Comparison of ENCODE assay signal across 15 cellular contexts in the genomic region with DNA sequence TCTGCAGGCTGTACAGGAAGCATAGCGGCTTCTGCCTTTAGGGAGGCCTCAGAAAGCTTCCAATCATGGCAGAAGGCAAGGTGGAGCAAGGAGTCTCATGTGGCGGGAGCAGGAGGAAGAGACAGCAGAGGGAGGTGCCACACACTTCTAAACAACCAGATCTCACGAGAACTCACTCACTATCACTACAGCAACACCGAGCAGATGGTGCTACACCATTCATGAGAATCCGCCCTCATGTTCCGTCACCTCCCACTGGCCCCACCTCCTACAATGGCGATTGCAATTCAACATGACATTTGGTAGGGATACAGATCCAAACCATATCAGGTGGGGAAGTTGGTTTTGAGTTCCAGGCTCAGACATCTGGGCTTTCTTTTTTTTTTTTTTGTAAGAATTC. TPM values are rescaled to one million over a fixed set of nuclear protein-coding genes. Genes with fewer than 3 reads are reported as not detected.
DNase-seq lines count a peak whose midpoint lies in the region; ATAC-seq and TF ChIP-seq lines count a peak whose summit lies in the region.
"Had no signal": no experiment of that assay in that cellular context is flagged by ENCODE, and none has a peak within 500 bp of the region (broad histone marks: within the 10 kb centered on the region; RNA-seq: fewer than 3 reads in every experiment).

No MANE protein-coding gene starts in this region.

- H3K27ac ChIP-seq in Karpas-422 (ENCODE audit: low read length), result peak overlapping the region; percentile 98
- no peak overlapping the region for H3K27ac ChIP-seq in dorsolateral prefrontal cortex
- H3K27ac ChIP-seq in testis, result no peak overlapping the region
- H3K27ac ChIP-seq in smooth muscle cell (ENCODE audit: low read depth), result no peak overlapping the region
- H3K27ac ChIP-seq: 22Rv1; BLaER1 treated with 17β-estradiol and CSF1 and Interleukin-3, amounts not matched to agents 10 nM and 100 nM; GM23248 had no signal

- peak overlapping the region; percentile 81 for H2AFZ ChIP-seq in Karpas-422 (ENCODE audit: low read length)
- no peak overlapping the region for H2AFZ ChIP-seq in smooth muscle cell (ENCODE audit: low read depth)
- H2AFZ ChIP-seq: GM23248 had no signal

- no peaks in the 10 kb centered on the region for H4K20me1 ChIP-seq in Karpas-422 (ENCODE audit: insufficient read depth, low read depth, low read length)
- H4K20me1 ChIP-seq in smooth muscle cell (ENCODE audit: low read depth), result no peaks in the 10 kb centered on the region
- H4K20me1 ChIP-seq: BLaER1 treated with 17β-estradiol and CSF1 and Interleukin-3, amounts not matched to agents 10 nM and 100 nM had no signal

- no peaks in the 10 kb centered on the region for H3K4me1 Mint-ChIP-seq in stimulated activated effector memory CD8-positive, alpha-beta T cell treated with anti-CD3 and anti-CD28 coated beads, Interleukin-12 subunit alpha, Interleukin-12 subunit beta, amount 100 ng/mL, for 72 hours
- H3K4me1 Mint-ChIP-seq: CD4-positive, CD25-positive, alpha-beta regulatory T cell had no signal

- peaks cover 66% of the 10 kb centered on the region for H3K4me1 ChIP-seq in Karpas-422 (ENCODE audit: low read length)
- H3K4me1 ChIP-seq in testis, result no peaks in the 10 kb centered on the region
- H3K4me1 ChIP-seq in smooth muscle cell (ENCODE audit: low read depth), result no peaks in the 10 kb centered on the region

- no peaks in the 10 kb centered on the region for H3K9me3 ChIP-seq in Karpas-422 (ENCODE audit: low read length)
- H3K9me3 ChIP-seq in testis, result no peaks in the 10 kb centered on the region
- no peaks in the 10 kb centered on the region for H3K9me3 ChIP-seq in smooth muscle cell (replicated peaks; ENCODE audit: low read depth)
- H3K9me3 ChIP-seq: BLaER1 treated with 17β-estradiol and CSF1 and Interleukin-3, amounts not matched to agents 10 nM and 100 nM had no signal

- intact Hi-C loops in dorsolateral prefrontal cortex (cut with DNase I) (no loop called here), testis (cut with DNase I; ENCODE audit: low total_unique reads) (no loop called here)

- H3K9ac ChIP-seq in Karpas-422 (ENCODE audit: low read length), result peak overlapping the region; percentile 73
- no peak overlapping the region for H3K9ac ChIP-seq in smooth muscle cell (ENCODE audit: low read depth)
- H3K9ac ChIP-seq: BLaER1 treated with 17β-estradiol and CSF1 and Interleukin-3, amounts not matched to agents 10 nM and 100 nM; GM23248 had no signal

- H3K79me2 ChIP-seq in Karpas-422 (ENCODE audit: low read length) (no peaks in the 10 kb centered on the region), smooth muscle cell (ENCODE audit: low read depth) (no peaks in the 10 kb centered on the region)

- no peaks in the 10 kb centered on the region for H3F3A ChIP-seq in smooth muscle cell (ENCODE audit: low read depth)

- H3K36me3 ChIP-seq in Karpas-422 (ENCODE audit: insufficient read depth, low read length) (no peaks in the 10 kb centered on the region), testis (ENCODE audit: low read depth, missing control alignments) (no peaks in the 10 kb centered on the region), smooth muscle cell (ENCODE audit: low read depth) (no peaks in the 10 kb centered on the region)
- H3K36me3 ChIP-seq: BLaER1 treated with 17β-estradiol and CSF1 and Interleukin-3, amounts not matched to agents 10 nM and 100 nM had no signal

- H3K4me3 ChIP-seq in Karpas-422 (ENCODE audit: low read length) (peak overlapping the region; percentile 63), dorsolateral prefrontal cortex (no peak overlapping the region), testis (no peak overlapping the region), smooth muscle cell (no peak overlapping the region)
- H3K4me3 ChIP-seq: BLaER1 treated with 17β-estradiol and CSF1 and Interleukin-3, amounts not matched to agents 10 nM and 100 nM; GM12878; GM23248 had no signal

- H3K4me3 Mint-ChIP-seq in stimulated activated effector memory CD8-positive, alpha-beta T cell treated with anti-CD3 and anti-CD28 coated beads, Interleukin-12 subunit alpha, Interleukin-12 subunit beta, amount 100 ng/mL, for 72 hours, result no peak overlapping the region
- H3K4me3 Mint-ChIP-seq: CD4-positive, CD25-positive, alpha-beta regulatory T cell had no signal

- no peak overlapping the region for H3K27ac Mint-ChIP-seq in stimulated activated effector memory CD8-positive, alpha-beta T cell treated with anti-CD3 and anti-CD28 coated beads, Interleukin-12 subunit alpha, Interleukin-12 subunit beta, amount 100 ng/mL, for 72 hours
- H3K27ac Mint-ChIP-seq: CD4-positive, CD25-positive, alpha-beta regulatory T cell had no signal

- DNase-seq in DMS 273 (lab: John Stamatoyannopoulos, UW; ENCODE audit: unreplicated experiment) (peak; percentile 21), DMS 273 treated with DMSO at 0.1 percent for 48 hours (lab: John Stamatoyannopoulos, UW) (no peak), Ammon's horn (ENCODE audit: low spot score) (peak; percentile 71), Karpas-422 (peak; percentile 88), dorsolateral prefrontal cortex (peak in 7 of 10 donors; percentile 10 to 59 (median 52)), testis (no peak), smooth muscle cell (lab: John Stamatoyannopoulos, UW; ENCODE audit: unreplicated experiment) (no peak)
- DNase-seq in stimulated activated effector memory CD8-positive, alpha-beta T cell treated with anti-CD3 and anti-CD28 coated beads, Interleukin-12 subunit alpha, Interleukin-12 subunit beta, amount 100 ng/mL, for 72 hours (ENCODE audit: low spot score in 2 of 2), result no peak
- DNase-seq: CD4-positive, CD25-positive, alpha-beta regulatory T cell; DMS79; GM23248; H7 had no signal

- no peaks in the 10 kb centered on the region for H3K27me3 ChIP-seq in Karpas-422 (ENCODE audit: low read length)
- H3K27me3 ChIP-seq in dorsolateral prefrontal cortex, result peaks cover 0 to 11% (median 0%) of the 10 kb centered on the region in 45 donors
- H3K27me3 ChIP-seq in testis, result no peaks in the 10 kb centered on the region
- H3K27me3 ChIP-seq in smooth muscle cell (ENCODE audit: low read depth), result peaks cover 4% of the 10 kb centered on the region
- H3K27me3 ChIP-seq: BLaER1 treated with 17β-estradiol and CSF1 and Interleukin-3, amounts not matched to agents 10 nM and 100 nM had no signal

- no peak for TF ChIP-seq POLR2A in testis (IDR thresholded peaks at IDR 0.05)

- no peaks in the 10 kb centered on the region for H3K36me3 Mint-ChIP-seq in stimulated activated effector memory CD8-positive, alpha-beta T cell treated with anti-CD3 and anti-CD28 coated beads, Interleukin-12 subunit alpha, Interleukin-12 subunit beta, amount 100 ng/mL, for 72 hours
- H3K36me3 Mint-ChIP-seq: CD4-positive, CD25-positive, alpha-beta regulatory T cell had no signal

- H3K9me2 ChIP-seq in Karpas-422 (replicated peaks; ENCODE audit: insufficient read depth, low read length), result no peaks in the 10 kb centered on the region

- H3K4me2 ChIP-seq in Karpas-422 (ENCODE audit: low read depth, low read length, poor library complexity, severe bottlenecking) (peak overlapping the region; percentile 93), smooth muscle cell (no peak overlapping the region)
- H3K4me2 ChIP-seq: BLaER1 treated with 17β-estradiol and CSF1 and Interleukin-3, amounts not matched to agents 10 nM and 100 nM had no signal

- no peak for ATAC-seq in stimulated activated effector memory CD8-positive, alpha-beta T cell treated with anti-CD3 and anti-CD28 coated beads, Interleukin-12 subunit alpha, Interleukin-12 subunit beta, amount 100 ng/mL, for 72 hours
- ATAC-seq: GM12878 had no signal

- no peak for TF ChIP-seq CTCF in dorsolateral prefrontal cortex (IDR thresholded peaks at IDR 0.05 in 54 of 56, conservative IDR thresholded peaks at IDR 0.05 in 2 of 56; ENCODE audit: low read depth in 1 of 56, partially characterized antibody in 56 of 56)
- TF ChIP-seq CTCF in testis (IDR thresholded peaks at IDR 0.05), result no peak
- TF ChIP-seq CTCF in smooth muscle cell (IDR thresholded peaks at IDR 0.05; ENCODE audit: borderline replicate concordance, insufficient read depth, poor library complexity, severe bottlenecking), result no peak

- no peaks in the 10 kb centered on the region for H3K9me3 Mint-ChIP-seq in stimulated activated effector memory CD8-positive, alpha-beta T cell treated with anti-CD3 and anti-CD28 coated beads, Interleukin-12 subunit alpha, Interleukin-12 subunit beta, amount 100 ng/mL, for 72 hours

- WGBS in testis, 2 donors, result 75 to 76% methylated on average over 7 of the region's 7 CpGs
- WGBS in smooth muscle cell (ENCODE audit: low lambda C conversion rate), result 80% methylated on average over 7 of the region's 7 CpGs

RNA-seq across cellular contexts. Expression of a gene that starts 31.9 kb away (rescaled TPM):
- total RNA-seq in Karpas-422 (2014; rRNA removed; shearing (Covaris generic); ENCODE audit: low replicate concordance), result 32.7 and 61.3 TPM in 2 replicates
- total RNA-seq in dorsolateral prefrontal cortex (10 to 100 TPM in 38 of 120 experiments, 1 to 10 TPM in 82; 2.9 to 16.8 (median 8.6) TPM), testis (10 to 100 TPM; 10.4 to 13.2 TPM), smooth muscle cell (2.8 and 3.3 TPM in 2 replicates)
- polyA plus RNA-seq in testis (ENCODE audit: insufficient read depth, low read depth, low replicate concordance) (18.6 TPM), smooth muscle cell (4.6 and 5.6 TPM in 2 replicates)

Comparison
In these comparisons a context has a peak if more than half of its experiments do, and no peak if none do; other contexts are left out.
1. DNase-seq: peak in DMS 273 (single experiment), Ammon's horn (single experiment), Karpas-422 (single experiment) and dorsolateral prefrontal cortex (7 of 10); none in DMS 273 treated with DMSO at 0.1 percent for 48 hours (single experiment), testis (single experiment), stimulated activated effector memory CD8-positive, alpha-beta T cell treated with anti-CD3 and anti-CD28 coated beads, Interleukin-12 subunit alpha, Interleukin-12 subunit beta, amount 100 ng/mL, for 72 hours (0 of 2) and smooth muscle cell (single experiment).